In genomic region chr2:91567546-91568335, GRCh38 we compare ENCODE assay signal across 7 cellular contexts.
DNase-seq lines count a peak whose midpoint lies in the region; ATAC-seq, FAIRE-seq and TF ChIP-seq lines count a peak whose summit lies in the region.
"Not testable (repeated sequence)": the region's sequence is repeated elsewhere in the genome, so short reads cannot be mapped to it uniquely, and the experiment has no call there.

No MANE protein-coding gene starts in this region.

- not testable (repeated sequence) for FAIRE-seq in kidney (lab: Jason Lieb, UNC)

- TF ChIP-seq POLR2A in spleen (IDR thresholded peaks at IDR 0.05) = not testable (repeated sequence)

- intact Hi-C loops in kidney (cut with DNase I); lower lobe of right lung (cut with DNase I); spleen (cut with DNase I; ENCODE audit: low total_unique reads); aorta (cut with DNase I): not testable (repeated sequence)

- H3K27me3 ChIP-seq in lower lobe of right lung (ENCODE audit: low read depth); spleen (replicated peaks in 1 of 7); aorta (ENCODE audit: control insufficient read depth in 1 of 2, insufficient read depth in 2 of 2, low read length in 1 of 2): not testable (repeated sequence)

- H3K4me3 ChIP-seq in kidney (ENCODE audit: low read length in 2 of 2); lower lobe of right lung; spleen; aorta (ENCODE audit: low read length in 2 of 2): not testable (repeated sequence)

- H3K9me3 ChIP-seq in kidney (ENCODE audit: control insufficient read depth in 1 of 2, low read length in 2 of 2); lower lobe of right lung; spleen; aorta (ENCODE audit: control insufficient read depth, low read length): not testable (repeated sequence)

- not testable (repeated sequence) for ATAC-seq in lower lobe of right lung; aorta (ENCODE audit: low FRiP score)

- not testable (repeated sequence) for H3K27ac ChIP-seq in kidney (ENCODE audit: low read depth in 2 of 2, low read length in 2 of 2); lower lobe of right lung; spleen; aorta (ENCODE audit: low read depth in 1 of 2, low read length in 2 of 2)

- 75 to 89% (median 83%) methylated on average over 13 to 15 of the region's 18 CpGs for WGBS in spleen, 5 donors
- 85 to 91% methylated on average over 13 to 15 of the region's 18 CpGs for WGBS in aorta, 2 donors

- H3K36me3 ChIP-seq in kidney (ENCODE audit: control insufficient read depth in 1 of 2, insufficient read depth in 2 of 2, low read length in 2 of 2); lower lobe of right lung; spleen; aorta (ENCODE audit: control insufficient read depth in 1 of 2, insufficient read depth in 2 of 2, low read length in 1 of 2): not testable (repeated sequence)

- H3K4me1 ChIP-seq in kidney (ENCODE audit: control insufficient read depth in 1 of 2, insufficient read depth in 1 of 2, low read depth in 1 of 2, low read length in 2 of 2); lower lobe of right lung; spleen; aorta (ENCODE audit: control insufficient read depth in 1 of 2, insufficient read depth in 2 of 2, low read length in 2 of 2): not testable (repeated sequence)

- not testable (repeated sequence) for TF ChIP-seq CTCF in kidney (IDR thresholded peaks at IDR 0.05; ENCODE audit: borderline replicate concordance, extremely low read depth, insufficient read depth); lower lobe of right lung (IDR thresholded peaks at IDR 0.05); spleen (IDR thresholded peaks at IDR 0.05 in 8 of 11, conservative IDR thresholded peaks at IDR 0.05 in 3 of 11)

- H3K9ac ChIP-seq in kidney (ENCODE audit: low read length in 2 of 2) = not testable (repeated sequence)

- peak; percentile 34 for DNase-seq in Daoy (ENCODE audit: low read depth)
- peak; percentile 60 for DNase-seq in activated effector memory CD4-positive, alpha-beta T cell treated with anti-CD3 and anti-CD28 coated beads, Interleukin-2, amount 50 U/mL, for 16 hours
- DNase-seq in ecto neural progenitor cell (ENCODE audit: low spot score) = peak; percentile 12
- peak; percentile 58 for DNase-seq in kidney
- DNase-seq in lower lobe of right lung = peak; percentile 38
- peak; percentile 71 for DNase-seq in spleen
- DNase-seq in aorta = peak; percentile 48 to 61

Comparison
In these comparisons a context has a peak if more than half of its experiments do, and no peak if none do; other contexts are left out.
1. DNase-seq: peak in every context shown above with its lines; median percentile 71 in spleen; 60 in activated effector memory CD4-positive, alpha-beta T cell treated with anti-CD3 and anti-CD28 coated beads, Interleukin-2, amount 50 U/mL, for 16 hours; 58 in kidney; 54 in aorta; 38 in lower lobe of right lung; 34 in Daoy; 12 in ecto neural progenitor cell.